In genomic region chr14:54570651-54571415, GRCh38 we compare ENCODE assay signal across 15 cellular contexts. TPM values are rescaled to one million over a fixed set of nuclear protein-coding genes. Genes with fewer than 3 reads are reported as not detected.
A peak's percentile ranks its signal among the peaks of the same experiment; 100 is the strongest.
DNase-seq lines count a peak whose midpoint lies in the region; ATAC-seq, FAIRE-seq and TF ChIP-seq lines count a peak whose summit lies in the region.
"Had no signal": no experiment of that assay in that cellular context is flagged by ENCODE, and none has a peak within 500 bp of the region (broad histone marks: within the 10 kb centered on the region; RNA-seq: fewer than 3 reads in every experiment).

No MANE protein-coding gene starts in this region.

- no peaks in the 10 kb centered on the region for H3K9me3 Mint-ChIP-seq in MCF 10A (ENCODE audit: unreplicated experiment)
- peaks cover 0 to 7% of the 10 kb centered on the region in 2 donors for H3K9me3 Mint-ChIP-seq in stimulated activated naive B cell treated with anti-CD40 and anti-IgM and Interleukin-4, amounts not matched to agents 10 μg/mL and 1 μg/mL and 100 μg/mL, for 72 hours

- no peaks in the 10 kb centered on the region for H3K4me1 ChIP-seq in breast epithelium

- H3K4me3 ChIP-seq in breast epithelium (peak overlapping the region in 1 of 3 donors; percentile 2), astrocyte of the spinal cord (ENCODE audit: low read depth, low read length) (no peak overlapping the region)

- no peak for ATAC-seq in stimulated activated naive B cell treated with anti-CD40 and anti-IgM and Interleukin-4, amounts not matched to agents 10 μg/mL and 1 μg/mL and 100 μg/mL, for 72 hours (replicated peaks)
- no peak for ATAC-seq in GM21381 (IDR thresholded peaks at IDR 0.05; ENCODE audit: unreplicated experiment)
- ATAC-seq: activated CD4-positive, alpha-beta T cell treated with anti-CD3 and anti-CD28 coated beads for 36 hours had no signal

- no TSS peak for BruUV-seq in MCF 10A (replicated peaks; lab: Mats Ljungman, UMichigan)

- no peaks in the 10 kb centered on the region for H3K9me3 ChIP-seq in breast epithelium

- peaks cover 14% of the 10 kb centered on the region for H3K4me1 Mint-ChIP-seq in MCF 10A (ENCODE audit: insufficient read depth, unreplicated experiment)
- peaks cover 9 to 10% of the 10 kb centered on the region in 2 donors for H3K4me1 Mint-ChIP-seq in stimulated activated naive B cell treated with anti-CD40 and anti-IgM and Interleukin-4, amounts not matched to agents 10 μg/mL and 1 μg/mL and 100 μg/mL, for 72 hours

- intact Hi-C loops in MCF 10A (cut with micrococcal nuclease) = no loop called here
- intact Hi-C loops in breast epithelium (cut with DNase I; ENCODE audit: low total_unique reads) = no loop called here

- POLR2A ChIA-PET in MCF 10A (lab: Yijun Ruan, JAX) = interaction anchor here (0.6 to 2.5 kb wide), 9 partner anchors 13 to 203 kb away, joined by 3 to 10 read pairs (median 4); no protein-coding TSS in a partner anchor

- no peak for TF ChIP-seq CTCF in MCF 10A (IDR thresholded peaks at IDR 0.05; ENCODE audit: unreplicated experiment)
- no peak for TF ChIP-seq CTCF in breast epithelium (IDR thresholded peaks at IDR 0.05)
- no peak for TF ChIP-seq CTCF in astrocyte of the spinal cord (IDR thresholded peaks at IDR 0.05; ENCODE audit: low read depth, low read length)

- peak overlapping the region in 1 of 2 donors; percentile 26 for H3K27ac ChIP-seq in breast epithelium

- H3K27ac Mint-ChIP-seq in MCF 10A (ENCODE audit: low read depth, unreplicated experiment) = peak overlapping the region; percentile 64
- H3K27ac Mint-ChIP-seq in stimulated activated naive B cell treated with anti-CD40 and anti-IgM and Interleukin-4, amounts not matched to agents 10 μg/mL and 1 μg/mL and 100 μg/mL, for 72 hours = no peak overlapping the region
- H3K27ac Mint-ChIP-seq: activated CD4-positive, alpha-beta T cell treated with anti-CD3 and anti-CD28 coated beads for 36 hours; activated naive CD8-positive, alpha-beta T cell had no signal

- in situ Hi-C loops in astrocyte of the spinal cord (cut with HindIII; ENCODE audit: low sequenced_read_pairs) = no loop called here

- no peak for FAIRE-seq in urothelium cell line (lab: Jason Lieb, UNC)
- FAIRE-seq: A204.1, GM19239 had no signal

- no peaks in the 10 kb centered on the region for H3K27me3 Mint-ChIP-seq in MCF 10A (ENCODE audit: insufficient read depth, unreplicated experiment)
- H3K27me3 Mint-ChIP-seq in stimulated activated naive B cell treated with anti-CD40 and anti-IgM and Interleukin-4, amounts not matched to agents 10 μg/mL and 1 μg/mL and 100 μg/mL, for 72 hours = no peaks in the 10 kb centered on the region

- H3K4me3 Mint-ChIP-seq in MCF 10A (ENCODE audit: unreplicated experiment) = peak overlapping the region; percentile 87
- H3K4me3 Mint-ChIP-seq in stimulated activated naive B cell treated with anti-CD40 and anti-IgM and Interleukin-4, amounts not matched to agents 10 μg/mL and 1 μg/mL and 100 μg/mL, for 72 hours = no peak overlapping the region
- H3K4me3 Mint-ChIP-seq: activated CD4-positive, alpha-beta T cell treated with anti-CD3 and anti-CD28 coated beads for 36 hours; activated naive CD8-positive, alpha-beta T cell had no signal

- TF ChIP-seq POLR2A in breast epithelium (IDR thresholded peaks at IDR 0.05) = no peak

- DNase-seq in MCF 10A (ENCODE audit: unreplicated experiment) (peak; percentile 69), breast epithelium (ENCODE audit: low spot score in 2 of 2) (no peak), astrocyte of the spinal cord (ENCODE audit: low read depth, low spot score) (peak; percentile 79), hepatic stellate cell (ENCODE audit: low spot score) (peak; percentile 53), urothelium cell line (ENCODE audit: low spot score) (peak; percentile 38), NCI-H345 (lab: John Stamatoyannopoulos, UW) (no peak)
- no peak for DNase-seq in stimulated activated naive B cell treated with anti-CD40 and anti-IgM and Interleukin-4, amounts not matched to agents 10 μg/mL and 1 μg/mL and 100 μg/mL, for 72 hours
- DNase-seq: activated CD4-positive, alpha-beta T cell treated with anti-CD3 and anti-CD28 coated beads for 36 hours; NCI-H2081 treated with DMSO at 0.1 percent for 48 hours; SHP77 treated with DMSO at 0.1 percent for 48 hours; stimulated activated CD4-positive, alpha-beta T cell treated with anti-CD3 and anti-CD28 coated beads, Interleukin-15, amount 100 ng/mL, for 24 hours had no signal

- no peaks in the 10 kb centered on the region for H3K27me3 ChIP-seq in breast epithelium

- H3K36me3 ChIP-seq in breast epithelium = no peaks in the 10 kb centered on the region

- H3K36me3 Mint-ChIP-seq in MCF 10A (ENCODE audit: insufficient read depth, unreplicated experiment) = peaks cover 24% of the 10 kb centered on the region
- peaks cover 16% of the 10 kb centered on the region in 2 donors for H3K36me3 Mint-ChIP-seq in stimulated activated naive B cell treated with anti-CD40 and anti-IgM and Interleukin-4, amounts not matched to agents 10 μg/mL and 1 μg/mL and 100 μg/mL, for 72 hours

- CTCF ChIA-PET in MCF 10A (lab: Yijun Ruan, JAX) = interaction anchor here (0.7 to 1.6 kb wide), 4 partner anchors 120 to 237 kb away, joined by 3 to 5 read pairs (median 3); no protein-coding TSS in a partner anchor

RNA-seq across cellular contexts. Expression of gene SAMD4A, which starts 3.9 kb away (rescaled TPM):
- total RNA-seq in MCF 10A (2022) (60.6 and 63.5 TPM in 2 replicates), breast epithelium (10 to 100 TPM; 28.5 to 44.6 (median 36.2) TPM)

Comparison
In these comparisons a context has a peak if more than half of its experiments do, and no peak if none do; other contexts are left out.
1. DNase-seq: peak in MCF 10A (single experiment), astrocyte of the spinal cord (single experiment), hepatic stellate cell (single experiment) and urothelium cell line (single experiment); none in breast epithelium (0 of 2), NCI-H345 (single experiment) and stimulated activated naive B cell treated with anti-CD40 and anti-IgM and Interleukin-4, amounts not matched to agents 10 μg/mL and 1 μg/mL and 100 μg/mL, for 72 hours (single experiment).